In the genomic region with DNA sequence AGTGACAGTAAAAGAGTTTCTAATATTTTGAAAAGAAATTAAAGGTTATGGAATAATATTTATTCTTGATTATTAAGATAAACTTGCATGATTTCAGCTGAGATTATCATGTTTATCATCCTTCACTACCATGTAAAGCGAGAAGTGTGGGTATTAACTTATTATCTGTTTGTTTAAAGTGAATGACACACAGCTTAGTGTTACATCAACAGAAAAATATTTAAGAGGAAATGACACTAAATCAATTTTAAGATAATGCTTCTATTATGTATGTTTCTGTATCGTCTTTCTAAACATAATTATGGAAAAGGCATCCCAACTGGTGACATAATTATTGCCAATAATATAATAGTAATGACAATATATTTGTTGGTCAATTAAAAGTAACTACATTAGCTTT, we compare ENCODE assay signal across 17 cellular contexts.
"Had no signal": no experiment of that assay in that cellular context is flagged by ENCODE, and none has a peak within 500 bp of the region (broad histone marks: within the 10 kb centered on the region; RNA-seq: fewer than 3 reads in every experiment).

No MANE protein-coding gene starts in this region.

- H3K27ac ChIP-seq: RWPE1, SJCRH30 had no signal

- H3K36me3 ChIP-seq: SJCRH30 had no signal

- DNase-seq: KBM-7, MV-4-11, NCI-H1048, NCI-H1105, NCI-H1417, NCI-H1436 treated with DMSO at 0.1 percent for 48 hours, NCI-H1694, NCI-H187 treated with DMSO at 0.1 percent for 48 hours, NCI-H2029 treated with DMSO at 0.1 percent for 48 hours, NCI-H2171 treated with DMSO at 0.1 percent for 48 hours, NCI-H2227 treated with DMSO at 0.1 percent for 48 hours, NCI-H524, NCI-H526 treated with DMSO at 0.1 percent for 48 hours, NCI-H774, SHP77, SJCRH30 had no signal

- H3K9me3 ChIP-seq: SJCRH30 had no signal

- H3K4me1 ChIP-seq: SJCRH30 had no signal

- H3K27me3 ChIP-seq: SJCRH30 had no signal

- H3K4me3 ChIP-seq: SJCRH30 had no signal
